Comparison of ENCODE assay signal across 8 cellular contexts in genomic region chr7:97179454-97180104, GRCh38.
DNase-seq lines count a peak whose midpoint lies in the region; ATAC-seq and TF ChIP-seq lines count a peak whose summit lies in the region.

No MANE protein-coding gene starts in this region.

- no peak overlapping the region for H2AK5ac ChIP-seq in neuronal stem cell (ENCODE audit: low read depth, low read length)

- no peak overlapping the region for H2BK5ac ChIP-seq in neuronal stem cell (ENCODE audit: low read length)

- no peak overlapping the region for H2AFZ ChIP-seq in neuronal stem cell (ENCODE audit: low read length)

- H3K4me3 ChIP-seq in fibroblast of pulmonary artery (replicated peaks; ENCODE audit: low read depth, low read length) (no peak overlapping the region), neuronal stem cell (ENCODE audit: low read length in 2 of 2) (no peak overlapping the region), vagina (no peak overlapping the region)

- H3K18ac ChIP-seq in neuronal stem cell (ENCODE audit: low read length), result no peak overlapping the region

- intact Hi-C loops in vagina (cut with DNase I), result loop anchor here (5.0 kb wide), 1 partner anchor 67 kb away; no protein-coding TSS in a partner anchor

- H4K8ac ChIP-seq in neuronal stem cell (ENCODE audit: low read depth, low read length), result no peak overlapping the region

- peak; percentile 83 for TF ChIP-seq CTCF in fibroblast of pulmonary artery (IDR thresholded peaks at IDR 0.05; ENCODE audit: low read length, missing control alignments)
- peak; percentile 20 to 56 (median 37) for TF ChIP-seq CTCF in vagina (IDR thresholded peaks at IDR 0.05)

- H3K79me1 ChIP-seq in neuronal stem cell (ENCODE audit: low read depth, low read length), result no peaks in the 10 kb centered on the region

- ATAC-seq in GM18517 (IDR thresholded peaks at IDR 0.05; ENCODE audit: unreplicated experiment), result peak; percentile 64
- peak; percentile 86 for ATAC-seq in HG03342 (IDR thresholded peaks at IDR 0.05; ENCODE audit: unreplicated experiment)

- peaks cover 2 to 27% of the 10 kb centered on the region in 2 donors for H3K36me3 ChIP-seq in neuronal stem cell (replicated peaks in 1 of 2; ENCODE audit: control insufficient read depth in 2 of 2, insufficient read depth in 2 of 2, low read length in 2 of 2)
- H3K36me3 ChIP-seq in vagina, result no peaks in the 10 kb centered on the region

- H3K4me1 ChIP-seq in neuronal stem cell (ENCODE audit: control insufficient read depth in 2 of 2, insufficient read depth in 1 of 2, low read depth in 1 of 2, low read length in 2 of 2), result no peaks in the 10 kb centered on the region
- H3K4me1 ChIP-seq in vagina, result no peaks in the 10 kb centered on the region

- H3K27ac ChIP-seq in neuronal stem cell (replicated peaks; ENCODE audit: low read length) (no peak overlapping the region), vagina (no peak overlapping the region)

- no peak overlapping the region for H2BK120ac ChIP-seq in neuronal stem cell (ENCODE audit: low read depth, low read length)

- no peak for TF ChIP-seq POLR2A in vagina (IDR thresholded peaks at IDR 0.05)

- WGBS in neuronal stem cell (ENCODE audit: extremely low coverage in 2 of 2, insufficient read length in 2 of 2, insufficient replicate concordance in 1 of 2), 2 donors, result no CpG with 5 or more reads among the region's 2 CpGs

- no peak overlapping the region for H3K23ac ChIP-seq in neuronal stem cell (ENCODE audit: low read depth, low read length, poor library complexity)

- H3K9me3 ChIP-seq in neuronal stem cell (replicated peaks in 1 of 2; ENCODE audit: control insufficient read depth in 2 of 2, insufficient read depth in 1 of 2, low read depth in 1 of 2, low read length in 2 of 2), result no peaks in the 10 kb centered on the region
- H3K9me3 ChIP-seq in vagina, result no peaks in the 10 kb centered on the region

- H2BK15ac ChIP-seq in neuronal stem cell (ENCODE audit: low read length), result no peak overlapping the region

- H3K4ac ChIP-seq in neuronal stem cell (ENCODE audit: low read length), result no peak overlapping the region

- DNase-seq in Ammon's horn (ENCODE audit: low spot score) (peak; percentile 72), NCI-H526 treated with DMSO at 0.1 percent for 48 hours (lab: John Stamatoyannopoulos, UW) (peak; percentile 45), fibroblast of pulmonary artery (ENCODE audit: low read depth) (peak; percentile 78), neuronal stem cell (ENCODE audit: low spot score) (peak; percentile 53), vagina (ENCODE audit: extremely low spot score in 2 of 2) (no peak)
- DNase-seq in activated CD8-positive, alpha-beta memory T cell treated with anti-CD3 and anti-CD28 coated beads, Interleukin-2, amount 50 U/mL, for 24 hours (ENCODE audit: extremely low read depth), result peak; percentile 23

- H3K27me3 ChIP-seq in neuronal stem cell (ENCODE audit: control insufficient read depth in 3 of 3, insufficient read depth in 3 of 3, low read depth in 1 of 3, low read length in 3 of 3), result no peaks in the 10 kb centered on the region
- H3K27me3 ChIP-seq in vagina, result no peaks in the 10 kb centered on the region

- no peak overlapping the region for H4K91ac ChIP-seq in neuronal stem cell (ENCODE audit: low read depth, low read length, poor library complexity)

- H2BK12ac ChIP-seq in neuronal stem cell (ENCODE audit: low read length), result no peak overlapping the region

- no peak overlapping the region for H3K14ac ChIP-seq in neuronal stem cell (ENCODE audit: low read length)

- no peak overlapping the region for H3K4me2 ChIP-seq in neuronal stem cell (ENCODE audit: insufficient read depth, low read length, poor library complexity, severe bottlenecking)

- no peak overlapping the region for H3K9ac ChIP-seq in neuronal stem cell (ENCODE audit: low read depth, low read length, poor library complexity)

Comparison
In these comparisons a context has a peak if more than half of its experiments do, and no peak if none do; other contexts are left out.
1. DNase-seq: peak in Ammon's horn (single experiment), NCI-H526 treated with DMSO at 0.1 percent for 48 hours (single experiment), activated CD8-positive, alpha-beta memory T cell treated with anti-CD3 and anti-CD28 coated beads, Interleukin-2, amount 50 U/mL, for 24 hours (single experiment), fibroblast of pulmonary artery (single experiment) and neuronal stem cell (single experiment); none in vagina (0 of 2).